ENCODE assay signal across 14 cellular contexts in genomic region chr22:19610518-19611253, GRCh38.
DNase-seq lines count a peak whose midpoint lies in the region.
"Had no signal": no experiment of that assay in that cellular context is flagged by ENCODE, and none has a peak within 500 bp of the region (broad histone marks: within the 10 kb centered on the region; RNA-seq: fewer than 3 reads in every experiment).

No MANE protein-coding gene starts in this region.

- H3K27me3 ChIP-seq in trophoblast cell (ENCODE audit: insufficient read depth, low read length): no peaks in the 10 kb centered on the region

- DNase-seq in NCI-H510A treated with DMSO at 0.1 percent for 48 hours (lab: John Stamatoyannopoulos, UW) (peak; percentile 18), NCI-H510A (lab: John Stamatoyannopoulos, UW) (no peak), NCI-H2107 treated with DMSO at 0.1 percent for 48 hours (lab: John Stamatoyannopoulos, UW; ENCODE audit: unreplicated experiment) (peak; percentile 59), A172 (ENCODE audit: low spot score) (no peak), trophoblast cell (no peak), NCI-H1694 treated with DMSO at 0.1 percent for 48 hours (lab: John Stamatoyannopoulos, UW) (no peak)
- peak; percentile 33 to 41 for DNase-seq in stimulated activated CD8-positive, alpha-beta memory T cell treated with anti-CD3 and anti-CD28 coated beads, Interleukin-15, amount 100 ng/mL, for 48 hours (ENCODE audit: low read depth in 2 of 2)
- DNase-seq: central memory CD4-positive, alpha-beta T cell; DMS 273 treated with DMSO at 0.1 percent for 48 hours; head of caudate nucleus; left lung; NCI-H2029 had no signal

- H3K4me3 Mint-ChIP-seq in activated naive CD8-positive, alpha-beta T cell: no peak overlapping the region

- no peak overlapping the region for H2AK5ac ChIP-seq in trophoblast cell (ENCODE audit: low read length)

- H3K27me3 Mint-ChIP-seq in activated naive CD8-positive, alpha-beta T cell: no peaks in the 10 kb centered on the region

- H3K79me2 ChIP-seq in trophoblast cell (ENCODE audit: control insufficient read depth, insufficient read depth, low read length, poor library complexity): no peaks in the 10 kb centered on the region

- H2BK120ac ChIP-seq in trophoblast cell (ENCODE audit: insufficient read depth, low read length, poor library complexity): no peak overlapping the region

- no peak overlapping the region for H3K4ac ChIP-seq in trophoblast cell (ENCODE audit: low read depth, low read length)

- H3K36me3 ChIP-seq in trophoblast cell (ENCODE audit: control insufficient read depth in 1 of 2, insufficient read depth in 2 of 2, low read length in 2 of 2): no peaks in the 10 kb centered on the region
- H3K36me3 ChIP-seq: left lung had no signal

- no peak overlapping the region for H3K9ac ChIP-seq in trophoblast cell (ENCODE audit: low read length)

- no peaks in the 10 kb centered on the region for H3K36me3 Mint-ChIP-seq in activated naive CD8-positive, alpha-beta T cell
- H3K36me3 Mint-ChIP-seq: IgD-negative memory B cell had no signal

- peaks cover 6% of the 10 kb centered on the region for H3K9me3 ChIP-seq in trophoblast cell (ENCODE audit: insufficient read depth, low read depth, low read length)
- H3K9me3 ChIP-seq: left lung had no signal

- no CpG with 5 or more reads among the region's 14 CpGs for WGBS in trophoblast cell (ENCODE audit: extremely low coverage, insufficient coverage, insufficient read length)

- H4K12ac ChIP-seq in trophoblast cell (ENCODE audit: low read depth, low read length): no peak overlapping the region

- no peaks in the 10 kb centered on the region for H3K79me1 ChIP-seq in trophoblast cell (ENCODE audit: low read length)

- H3K4me2 ChIP-seq in trophoblast cell (ENCODE audit: low read length): no peak overlapping the region

- no peak overlapping the region for H3K18ac ChIP-seq in trophoblast cell (ENCODE audit: low read length)

- H2BK5ac ChIP-seq in trophoblast cell (ENCODE audit: low read depth, low read length, poor library complexity): no peak overlapping the region

- H3K27ac Mint-ChIP-seq in activated naive CD8-positive, alpha-beta T cell: peak overlapping the region; percentile 50

- no peak overlapping the region for H3K14ac ChIP-seq in trophoblast cell (ENCODE audit: low read length)

- peaks cover 41% of the 10 kb centered on the region for H3K4me1 Mint-ChIP-seq in activated naive CD8-positive, alpha-beta T cell (ENCODE audit: low read depth)

- no peak overlapping the region for H3K23ac ChIP-seq in trophoblast cell (ENCODE audit: low read length)

- H3K27ac ChIP-seq in trophoblast cell (ENCODE audit: low read depth, low read length): no peak overlapping the region
- H3K27ac ChIP-seq: left lung had no signal

- no peak overlapping the region for H2AFZ ChIP-seq in trophoblast cell (ENCODE audit: insufficient read depth, low read length, poor library complexity)

- no peaks in the 10 kb centered on the region for H3K9me3 Mint-ChIP-seq in activated naive CD8-positive, alpha-beta T cell (ENCODE audit: low read depth)
- H3K9me3 Mint-ChIP-seq: IgD-negative memory B cell had no signal

- H3K4me1 ChIP-seq in trophoblast cell (ENCODE audit: control insufficient read depth in 1 of 2, insufficient read depth in 2 of 2, low read length in 2 of 2): no peaks in the 10 kb centered on the region

- H4K8ac ChIP-seq in trophoblast cell (ENCODE audit: low read depth, low read length): no peak overlapping the region

- H2BK12ac ChIP-seq in trophoblast cell (ENCODE audit: low read length): no peak overlapping the region

- H3K4me3 ChIP-seq in trophoblast cell (ENCODE audit: low read depth, low read length): no peak overlapping the region
- H3K4me3 ChIP-seq: left lung had no signal

- no peak overlapping the region for H4K91ac ChIP-seq in trophoblast cell (ENCODE audit: low read depth, low read length)

Comparison
In these comparisons a context has a peak if more than half of its experiments do, and no peak if none do; other contexts are left out.
1. DNase-seq: peak in NCI-H510A treated with DMSO at 0.1 percent for 48 hours (single experiment), NCI-H2107 treated with DMSO at 0.1 percent for 48 hours (single experiment) and stimulated activated CD8-positive, alpha-beta memory T cell treated with anti-CD3 and anti-CD28 coated beads, Interleukin-15, amount 100 ng/mL, for 48 hours (2 of 2); none in NCI-H510A (single experiment), A172 (single experiment), trophoblast cell (0 of 2) and NCI-H1694 treated with DMSO at 0.1 percent for 48 hours (single experiment).